21 cellular contexts compared by ENCODE assay signal in genomic region chr17:39915559-39915958, GRCh38. TPM values are rescaled to one million over a fixed set of nuclear protein-coding genes. Genes with fewer than 3 reads are reported as not detected.
DNase-seq lines count a peak whose midpoint lies in the region; ATAC-seq and TF ChIP-seq lines count a peak whose summit lies in the region.
"Had no signal": no experiment of that assay in that cellular context is flagged by ENCODE, and none has a peak within 500 bp of the region (broad histone marks: within the 10 kb centered on the region; RNA-seq: fewer than 3 reads in every experiment).

No MANE protein-coding gene starts in this region.

- H3K4me1 ChIP-seq in right lobe of liver = peaks cover 0 to 49% (median 12%) of the 10 kb centered on the region in 4 donors

- peak overlapping the region in 2 of 3 donors; percentile 4 to 60 for H3K27ac ChIP-seq in right lobe of liver
- H3K27ac ChIP-seq: C4-2B had no signal

- TF ChIP-seq POLR2A in right lobe of liver (IDR thresholded peaks at IDR 0.05) = no peak

- peak overlapping the region; percentile 7 for H3K27ac Mint-ChIP-seq in activated T-cell treated with anti-CD3 and anti-CD28 coated beads, Interleukin-2, amount 50 U/mL, for 24 hours
- H3K27ac Mint-ChIP-seq in activated T-helper 17 cell treated with anti-CD3 and anti-CD28 coated beads, Interleukin-2, amount 50 U/mL, for 72 hours = peak overlapping the region; percentile 66

- peaks cover 36% of the 10 kb centered on the region for H3K4me1 Mint-ChIP-seq in activated T-cell treated with anti-CD3 and anti-CD28 coated beads, Interleukin-2, amount 50 U/mL, for 24 hours (ENCODE audit: low read depth)
- peaks cover 11% of the 10 kb centered on the region for H3K4me1 Mint-ChIP-seq in activated T-helper 17 cell treated with anti-CD3 and anti-CD28 coated beads, Interleukin-2, amount 50 U/mL, for 72 hours

- no peak for DNase-seq in activated T-cell treated with anti-CD3 and anti-CD28 coated beads, Interleukin-2, amount 50 U/mL, for 24 hours
- no peak for DNase-seq in activated T-cell treated with anti-CD3 and anti-CD28 coated beads, Interleukin-2, amount 50 U/mL, for 1 hour
- DNase-seq in right lobe of liver (no peak), GOT3 (lab: John Stamatoyannopoulos, UW) (no peak), HUDEP-2 (lab: John Stamatoyannopoulos, UW; ENCODE audit: unreplicated experiment in 76 of 76) (no peak)
- DNase-seq: COR-L47, DMS53, IMR-90, Kasumi-1, NCI-H1930, NCI-H2171 treated with DMSO at 0.1 percent for 48 hours, NCI-H774 had no signal

- H3K4me3 Mint-ChIP-seq in activated T-cell treated with anti-CD3 and anti-CD28 coated beads, Interleukin-2, amount 50 U/mL, for 24 hours = no peak overlapping the region
- H3K4me3 Mint-ChIP-seq in activated T-helper 17 cell treated with anti-CD3 and anti-CD28 coated beads, Interleukin-2, amount 50 U/mL, for 72 hours = peak overlapping the region; percentile 8

- ATAC-seq in activated T-helper 17 cell treated with anti-CD3 and anti-CD28 coated beads, Interleukin-2, amount 50 U/mL, for 72 hours (replicated peaks) = peak; percentile 69
- ATAC-seq in right lobe of liver (no peak), GM18498 (IDR thresholded peaks at IDR 0.05; ENCODE audit: unreplicated experiment) (no peak), HG03175 (IDR thresholded peaks at IDR 0.05; ENCODE audit: unreplicated experiment) (no peak)
- ATAC-seq: Panc1, Right ventricle myocardium inferior had no signal

- WGBS in right lobe of liver (ENCODE audit: insufficient coverage, low coverage, low lambda C conversion rate, missing lambda C conversion rate) = 73% methylated on average over 4 of the region's 4 CpGs

- no peaks in the 10 kb centered on the region for H3K27me3 ChIP-seq in right lobe of liver

- peaks cover 0 to 8% (median under 1%) of the 10 kb centered on the region in 4 donors for H3K36me3 ChIP-seq in right lobe of liver

- intact Hi-C loops in right lobe of liver (cut with DNase I) = no loop called here

- no peaks in the 10 kb centered on the region for H3K27me3 Mint-ChIP-seq in activated T-cell treated with anti-CD3 and anti-CD28 coated beads, Interleukin-2, amount 50 U/mL, for 24 hours
- no peaks in the 10 kb centered on the region for H3K27me3 Mint-ChIP-seq in activated T-helper 17 cell treated with anti-CD3 and anti-CD28 coated beads, Interleukin-2, amount 50 U/mL, for 72 hours

- H3K36me3 Mint-ChIP-seq in activated T-cell treated with anti-CD3 and anti-CD28 coated beads, Interleukin-2, amount 50 U/mL, for 24 hours (ENCODE audit: low read depth) = peaks cover 74% of the 10 kb centered on the region
- H3K36me3 Mint-ChIP-seq in activated T-helper 17 cell treated with anti-CD3 and anti-CD28 coated beads, Interleukin-2, amount 50 U/mL, for 72 hours (ENCODE audit: low read depth) = peaks cover 84% of the 10 kb centered on the region

- no peak for TF ChIP-seq CTCF in right lobe of liver (IDR thresholded peaks at IDR 0.05)

- H3K9me3 Mint-ChIP-seq in activated T-cell treated with anti-CD3 and anti-CD28 coated beads, Interleukin-2, amount 50 U/mL, for 24 hours = no peaks in the 10 kb centered on the region
- no peaks in the 10 kb centered on the region for H3K9me3 Mint-ChIP-seq in activated T-helper 17 cell treated with anti-CD3 and anti-CD28 coated beads, Interleukin-2, amount 50 U/mL, for 72 hours

- H3K9me3 ChIP-seq in right lobe of liver = no peaks in the 10 kb centered on the region

- no peak overlapping the region for H3K4me3 ChIP-seq in right lobe of liver

RNA-seq across cellular contexts. Expression of gene GSDMB, which starts 2.9 kb away (rescaled TPM):
- 10 to 100 TPM; 28.9 to 37.6 TPM for total RNA-seq in activated T-helper 17 cell treated with anti-CD3 and anti-CD28 coated beads, Interleukin-2, amount 50 U/mL, for 72 hours
- 10 to 100 TPM in 3 of 6 experiments, 1 to 10 TPM in 3; 4.7 to 40.8 (median 18.8) TPM for total RNA-seq in right lobe of liver

RNA-seq across cellular contexts. Expression of gene ORMDL3, which starts 11.8 kb away (rescaled TPM):
- 10 to 100 TPM; 66.8 to 70.3 TPM for total RNA-seq in activated T-helper 17 cell treated with anti-CD3 and anti-CD28 coated beads, Interleukin-2, amount 50 U/mL, for 72 hours
- total RNA-seq in right lobe of liver = 100 to 1,000 TPM; 105 to 174 (median 128) TPM

RNA-seq across cellular contexts. Expression of gene LRRC3C, which starts 12.0 kb away (rescaled TPM):
- total RNA-seq in activated T-helper 17 cell treated with anti-CD3 and anti-CD28 coated beads, Interleukin-2, amount 50 U/mL, for 72 hours = not detected
- not detected for total RNA-seq in right lobe of liver
- total RNA-seq: G401, H4, IMR-90, NCI-H460, Right ventricle myocardium inferior had no signal

RNA-seq across cellular contexts. Expression of gene GSDMA, which starts 47.2 kb away (rescaled TPM):
- 1 to 10 TPM in 1 of 2 donors, under 1 TPM in 1; 0.63 to 1.1 TPM for total RNA-seq in activated T-helper 17 cell treated with anti-CD3 and anti-CD28 coated beads, Interleukin-2, amount 50 U/mL, for 72 hours
- total RNA-seq in right lobe of liver = under 1 TPM in 2 of 6 experiments, not detected in 4; 0.42 to 0.99 TPM
- total RNA-seq: G401, H4, IMR-90, NCI-H460 had no signal

RNA-seq across cellular contexts. Expression of gene ZPBP2, which starts 47.6 kb away (rescaled TPM):
- total RNA-seq in activated T-helper 17 cell treated with anti-CD3 and anti-CD28 coated beads, Interleukin-2, amount 50 U/mL, for 72 hours = under 1 TPM; 0.53 to 0.67 TPM
- total RNA-seq in right lobe of liver = not detected
- total RNA-seq: G401, H4, IMR-90, NCI-H460, Right ventricle myocardium inferior had no signal
